24 cellular contexts compared by ENCODE assay signal in the genomic region with DNA sequence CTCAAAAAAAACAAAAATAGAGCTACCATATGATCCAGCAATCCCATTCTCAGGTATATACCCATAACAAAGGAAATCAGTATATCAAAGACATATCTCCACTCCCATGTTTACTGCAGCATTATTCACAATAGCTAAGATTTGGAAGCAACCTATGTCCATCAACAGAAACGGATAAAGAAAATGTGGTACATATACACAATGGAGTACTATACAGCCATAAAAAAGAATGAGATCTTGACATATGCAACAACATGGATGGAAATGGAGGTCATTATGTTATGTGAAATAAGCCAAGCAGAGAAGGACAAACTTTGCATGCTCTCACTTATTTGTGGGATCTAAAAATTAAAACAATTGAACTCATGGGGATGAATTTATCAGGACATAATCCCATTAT.
"Had no signal": no experiment of that assay in that cellular context is flagged by ENCODE, and none has a peak within 500 bp of the region (broad histone marks: within the 10 kb centered on the region; RNA-seq: fewer than 3 reads in every experiment).

No MANE protein-coding gene starts in this region.

- ATAC-seq: Right ventricle myocardium inferior, T-helper 17 cell had no signal

- H3K4me1 ChIP-seq: Peyer's patch, SJCRH30 had no signal

- H3K4me1 Mint-ChIP-seq: T-helper 17 cell had no signal

- H3K4me3 Mint-ChIP-seq: IgD-negative memory B cell, T-helper 17 cell had no signal

- H3K27ac Mint-ChIP-seq: IgD-negative memory B cell, T-helper 17 cell had no signal

- DNase-seq: KBM-7, MV-4-11, NCI-H1048, NCI-H1105, NCI-H1417, NCI-H1436 treated with DMSO at 0.1 percent for 48 hours, NCI-H1694, NCI-H187 treated with DMSO at 0.1 percent for 48 hours, NCI-H2029 treated with DMSO at 0.1 percent for 48 hours, NCI-H2171 treated with DMSO at 0.1 percent for 48 hours, NCI-H345, NCI-H446 treated with DMSO at 0.1 percent for 48 hours, NCI-H510A treated with DMSO at 0.1 percent for 48 hours, NCI-H526 treated with DMSO at 0.1 percent for 48 hours, NCI-H748 treated with DMSO at 0.1 percent for 48 hours, Peyer's patch, SHP77 treated with DMSO at 0.1 percent for 48 hours, SJCRH30, T-helper 1 cell, T-helper 17 cell had no signal

- H3K27me3 ChIP-seq: Peyer's patch, SJCRH30 had no signal

- H3K27me3 Mint-ChIP-seq: IgD-negative memory B cell, T-helper 17 cell had no signal

- H3K36me3 ChIP-seq: Peyer's patch, SJCRH30 had no signal

- FAIRE-seq: HTR-8/SVneo had no signal

- H3K27ac ChIP-seq: HL-60, Peyer's patch, SJCRH30 had no signal

- H3K4me3 ChIP-seq: Peyer's patch, SJCRH30 had no signal
